8 cellular contexts compared by ENCODE assay signal in the genomic region with DNA sequence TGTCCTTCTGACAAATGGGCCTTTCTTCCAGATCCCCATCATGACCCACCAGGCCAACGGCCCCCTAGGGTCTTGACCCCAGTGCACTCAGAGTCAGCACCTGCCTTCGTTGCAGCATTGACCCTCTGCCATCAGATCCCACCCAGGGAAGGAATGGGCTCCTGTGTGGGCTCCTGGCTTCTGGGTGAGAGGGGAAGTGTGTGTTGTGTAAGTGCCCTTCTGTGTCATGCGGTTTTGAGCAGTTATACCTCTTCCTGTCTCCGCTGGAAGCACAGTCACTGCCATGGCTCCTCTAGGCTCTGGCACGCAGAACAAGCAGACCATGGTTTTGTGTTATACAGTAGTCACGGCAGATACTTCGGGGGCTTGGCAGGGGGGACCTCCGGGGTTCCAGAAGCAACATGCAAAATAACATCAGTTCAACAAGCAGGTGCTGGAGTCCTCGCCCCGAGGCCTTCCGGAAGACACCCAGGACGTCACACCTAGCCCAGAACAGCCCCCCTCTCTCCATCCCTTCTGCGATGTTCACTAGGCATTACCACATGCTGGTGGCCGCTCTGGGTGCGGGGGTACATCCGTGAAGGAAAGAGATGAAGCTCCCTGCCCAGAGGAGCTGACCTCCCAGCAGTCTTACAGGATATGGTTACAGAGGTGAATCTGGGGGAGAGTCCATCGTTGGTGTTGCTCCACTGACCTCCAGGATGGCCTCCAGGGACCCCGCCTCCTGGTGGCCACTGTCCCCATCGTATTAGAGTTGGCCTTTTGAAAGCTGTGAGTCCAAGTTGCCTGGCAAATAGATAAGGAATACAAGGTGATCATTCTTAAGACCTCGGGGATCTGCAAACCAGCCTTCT.
DNase-seq lines count a peak whose midpoint lies in the region; ATAC-seq lines count a peak whose summit lies in the region.

No MANE protein-coding gene starts in this region.

- ATAC-seq in GM21515 (IDR thresholded peaks at IDR 0.05; ENCODE audit: unreplicated experiment), result peak; percentile 32
- no peak for ATAC-seq in HG02885 (IDR thresholded peaks at IDR 0.05; ENCODE audit: poor library complexity, unreplicated experiment)
- no peak for ATAC-seq in GM21360 (IDR thresholded peaks at IDR 0.05; ENCODE audit: unreplicated experiment)

- no peak overlapping the region for H3K9ac ChIP-seq in mucosa of rectum (ENCODE audit: low read depth in 1 of 2, low read length in 2 of 2)

- H3K27me3 ChIP-seq in mucosa of rectum (ENCODE audit: control insufficient read depth in 2 of 2, insufficient read depth in 2 of 2, low read length in 2 of 2), result peaks cover 0 to 1% of the 10 kb centered on the region in 2 donors

- peaks cover 5 to 6% of the 10 kb centered on the region in 2 donors for H3K4me1 ChIP-seq in mucosa of rectum (ENCODE audit: control insufficient read depth in 2 of 2, insufficient read depth in 2 of 2, low read length in 2 of 2)

- no peaks in the 10 kb centered on the region for H3K9me3 ChIP-seq in mucosa of rectum (ENCODE audit: control insufficient read depth in 2 of 2, low read length in 2 of 2)

- DNase-seq in SIG-M5 treated with dmso at 0.1 percent for 504 hours (lab: John Stamatoyannopoulos, UW; ENCODE audit: unreplicated experiment), result peak; percentile 93
- DNase-seq in activated naive CD4-positive, alpha-beta T cell (lab: John Stamatoyannopoulos, UW), result peak in 3 of 4 experiments; percentile 18 to 35 (median 34)
- no peak for DNase-seq in NCI-H748 (lab: John Stamatoyannopoulos, UW; ENCODE audit: unreplicated experiment)
- DNase-seq in DMS79 (lab: John Stamatoyannopoulos, UW), result no peak

- H3K27ac ChIP-seq in mucosa of rectum (ENCODE audit: low read depth in 2 of 2, low read length in 2 of 2), result peak overlapping the region; percentile 50 to 74

- no peaks in the 10 kb centered on the region for H3K36me3 ChIP-seq in mucosa of rectum (ENCODE audit: control insufficient read depth in 2 of 2, insufficient read depth in 2 of 2, low read length in 2 of 2)

- H3K4me3 ChIP-seq in mucosa of rectum (ENCODE audit: low read length in 2 of 2), result peak overlapping the region in 1 of 2 donors; percentile 69

Comparison
In these comparisons a context has a peak if more than half of its experiments do, and no peak if none do; other contexts are left out.
1. DNase-seq: peak in SIG-M5 treated with dmso at 0.1 percent for 504 hours (single experiment) and activated naive CD4-positive, alpha-beta T cell (3 of 4); none in NCI-H748 (single experiment) and DMS79 (single experiment).